12 cellular contexts compared by ENCODE assay signal in the genomic region with DNA sequence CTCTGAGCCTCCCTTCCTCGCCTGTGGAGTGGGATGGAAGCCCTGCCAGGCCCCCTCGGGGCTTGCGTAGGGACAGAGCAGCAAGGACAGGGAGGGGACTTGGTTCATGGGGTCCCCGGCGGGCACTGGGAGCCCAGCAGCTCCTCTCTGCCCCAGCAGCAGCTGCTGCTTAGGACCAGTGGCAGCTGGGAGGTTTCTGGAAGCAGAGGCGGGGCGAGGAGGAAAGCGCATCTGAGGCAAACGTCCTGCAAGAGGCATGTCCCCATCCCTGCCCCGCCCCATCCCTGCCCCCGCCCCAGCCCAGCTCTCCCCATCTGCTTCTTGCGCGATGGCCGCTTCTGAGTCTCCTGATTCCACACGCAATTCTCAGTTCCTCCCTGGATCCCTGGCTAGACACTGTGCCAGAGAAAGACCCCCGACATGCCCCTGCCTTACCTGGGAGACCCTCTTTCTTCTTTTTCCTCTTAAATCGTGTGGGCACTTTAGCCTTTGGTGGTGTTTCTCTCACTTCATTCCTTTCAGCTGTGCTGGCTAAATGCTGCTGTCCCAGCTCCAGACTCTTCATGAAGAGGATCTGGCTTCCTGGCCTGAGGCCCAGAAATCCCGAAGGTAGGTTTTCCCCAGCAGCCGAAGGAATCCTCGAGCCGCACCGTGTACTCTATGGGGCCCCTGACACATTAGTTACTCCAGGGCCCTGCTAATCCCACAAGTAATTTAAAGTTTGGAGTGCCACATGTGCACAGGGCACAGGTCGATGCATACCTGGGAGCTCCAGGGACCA. TPM values are rescaled to one million over a fixed set of nuclear protein-coding genes. Genes with fewer than 3 reads are reported as not detected.
A peak's percentile ranks its signal among the peaks of the same experiment; 100 is the strongest.
DNase-seq lines count a peak whose midpoint lies in the region; ATAC-seq, FAIRE-seq and TF ChIP-seq lines count a peak whose summit lies in the region.
"Had no signal": no experiment of that assay in that cellular context is flagged by ENCODE, and none has a peak within 500 bp of the region (broad histone marks: within the 10 kb centered on the region; RNA-seq: fewer than 3 reads in every experiment).

No MANE protein-coding gene starts in this region.

- peak overlapping the region; percentile 56 for H3K27ac Mint-ChIP-seq in osteocyte (ENCODE audit: unreplicated experiment)
- H3K27ac Mint-ChIP-seq: activated CD4-positive, alpha-beta T cell treated with anti-CD3 and anti-CD28 coated beads, Interleukin-2, amount 10 ng/mL, durations not matched to agents 7 days and 5 days had no signal

- H3K4me3 ChIP-seq in RWPE2 (ENCODE audit: severe bottlenecking), result no peak overlapping the region
- peak overlapping the region; percentile 49 for H3K4me3 ChIP-seq in fibroblast of mammary gland (ENCODE audit: control insufficient read depth, low read depth, low read length)
- H3K4me3 ChIP-seq: suprapubic skin had no signal

- FAIRE-seq in GM12891 (lab: Jason Lieb, UNC), result no peak
- FAIRE-seq: islet of Langerhans had no signal

- H3K36me3 ChIP-seq in ES-I3 (ENCODE audit: insufficient read depth, low read length) (no peaks in the 10 kb centered on the region), RWPE2 (ENCODE audit: low read depth) (no peaks in the 10 kb centered on the region)
- H3K36me3 ChIP-seq: suprapubic skin had no signal

- ATAC-seq in RWPE2 (ENCODE audit: low read depth), result peak; percentile 76
- no peak for ATAC-seq in HG03521 (IDR thresholded peaks at IDR 0.05; ENCODE audit: unreplicated experiment)

- no peaks in the 10 kb centered on the region for H3K27me3 ChIP-seq in RWPE2 (ENCODE audit: insufficient read depth, poor library complexity, severe bottlenecking)

- H3K27ac ChIP-seq in RWPE2 (ENCODE audit: poor library complexity, severe bottlenecking), result peak overlapping the region; percentile 22
- H3K27ac ChIP-seq: suprapubic skin had no signal

- no peak overlapping the region for H3K4me3 Mint-ChIP-seq in osteocyte (ENCODE audit: unreplicated experiment)
- H3K4me3 Mint-ChIP-seq: activated CD4-positive, alpha-beta T cell treated with anti-CD3 and anti-CD28 coated beads, Interleukin-2, amount 10 ng/mL, durations not matched to agents 7 days and 5 days had no signal

- TF ChIP-seq POLR2A in GM12891 (IDR thresholded peaks at IDR 0.05; ENCODE audit: low read depth, low read length), result no peak

- H3K9ac ChIP-seq in ES-I3 (ENCODE audit: low read depth, low read length), result peak overlapping the region; percentile 37

- peaks cover 19% of the 10 kb centered on the region for H3K27me3 Mint-ChIP-seq in osteocyte (ENCODE audit: unreplicated experiment)

- no peaks in the 10 kb centered on the region for H3K9me3 Mint-ChIP-seq in osteocyte (ENCODE audit: unreplicated experiment)
- H3K9me3 Mint-ChIP-seq: activated CD4-positive, alpha-beta T cell treated with anti-CD3 and anti-CD28 coated beads, Interleukin-2, amount 10 ng/mL, durations not matched to agents 7 days and 5 days had no signal

- no peaks in the 10 kb centered on the region for H3K4me1 ChIP-seq in ES-I3 (ENCODE audit: insufficient read depth, low read length)
- H3K4me1 ChIP-seq in RWPE2 (ENCODE audit: insufficient read depth, poor library complexity, severe bottlenecking), result no peaks in the 10 kb centered on the region
- H3K4me1 ChIP-seq: suprapubic skin had no signal

- no peak for DNase-seq in RWPE2 (ENCODE audit: low spot score)
- DNase-seq in fibroblast of mammary gland (ENCODE audit: low read depth), result peak; percentile 77
- DNase-seq in osteocyte (ENCODE audit: extremely low spot score, unreplicated experiment), result no peak
- no peak for DNase-seq in putamen (ENCODE audit: low spot score)
- DNase-seq in GM12891 (ENCODE audit: insufficient read length, low spot score), result no peak
- DNase-seq in GM19240 (ENCODE audit: insufficient read length, low spot score), result no peak
- DNase-seq: activated CD4-positive, alpha-beta T cell treated with anti-CD3 and anti-CD28 coated beads, Interleukin-2, amount 10 ng/mL, durations not matched to agents 7 days and 5 days had no signal

- no peaks in the 10 kb centered on the region for H3K36me3 Mint-ChIP-seq in osteocyte (ENCODE audit: unreplicated experiment)

- H3K4me1 Mint-ChIP-seq in osteocyte (ENCODE audit: unreplicated experiment), result peaks cover 4% of the 10 kb centered on the region
- H3K4me1 Mint-ChIP-seq: activated CD4-positive, alpha-beta T cell treated with anti-CD3 and anti-CD28 coated beads, Interleukin-2, amount 10 ng/mL, durations not matched to agents 7 days and 5 days had no signal

- H3K9me3 ChIP-seq in ES-I3 (ENCODE audit: control insufficient read depth, insufficient read depth, low read length) (no peaks in the 10 kb centered on the region), RWPE2 (ENCODE audit: severe bottlenecking) (no peaks in the 10 kb centered on the region)
- H3K9me3 ChIP-seq: suprapubic skin had no signal

- TF ChIP-seq CTCF in RWPE2 (IDR thresholded peaks at IDR 0.05; ENCODE audit: poor library complexity, severe bottlenecking) (no peak), fibroblast of mammary gland (conservative IDR thresholded peaks at IDR 0.05; ENCODE audit: control insufficient read depth, insufficient read depth, low read depth, low read length) (no peak), osteocyte (IDR thresholded peaks at IDR 0.05) (no peak)

TF ChIP-seq in GM12891, 5 proteins besides CTCF, POLR2A, EP300 and RAD21:
- TF ChIP-seq SPI1 (IDR thresholded peaks at IDR 0.05; ENCODE audit: low read depth, low read length) (no peak), TAF1 (IDR thresholded peaks at IDR 0.05; ENCODE audit: low read depth, low read length) (no peak), PAX5 (IDR thresholded peaks at IDR 0.05; ENCODE audit: insufficient read depth, low read length, severe bottlenecking) (no peak), POU2F2 (IDR thresholded peaks at IDR 0.05; ENCODE audit: low read depth, low read length) (no peak), POLR2AphosphoS5 (IDR thresholded peaks at IDR 0.05; ENCODE audit: low read depth, low read length) (no peak)

RNA-seq across cellular contexts. Expression of a gene that starts 4.4 kb away (rescaled TPM):
- not detected in 2 replicates for total RNA-seq in osteocyte
- polyA plus RNA-seq in GM12891 (2012; ENCODE audit: low read depth, missing spikeins), result not detected
- total RNA-seq: activated CD4-positive, alpha-beta T cell treated with anti-CD3 and anti-CD28 coated beads, Interleukin-2, amount 10 ng/mL, durations not matched to agents 7 days and 5 days; bronchial epithelial cell; suprapubic skin had no signal

RNA-seq across cellular contexts. Expression of a gene that starts 53.0 kb away (rescaled TPM):
- total RNA-seq in osteocyte, result 0.56 TPM in 1 of 2 replicates, not detected in the other
- polyA plus RNA-seq in GM12891 (2012; ENCODE audit: low read depth, missing spikeins), result not detected
- total RNA-seq: activated CD4-positive, alpha-beta T cell treated with anti-CD3 and anti-CD28 coated beads, Interleukin-2, amount 10 ng/mL, durations not matched to agents 7 days and 5 days; bronchial epithelial cell had no signal

RNA-seq across cellular contexts. Expression of a gene that starts 56.3 kb away (rescaled TPM):
- total RNA-seq in osteocyte, result 3.0 and 3.7 TPM in 2 replicates
- not detected for polyA plus RNA-seq in GM12891 (2012; ENCODE audit: low read depth, missing spikeins)
- total RNA-seq: activated CD4-positive, alpha-beta T cell treated with anti-CD3 and anti-CD28 coated beads, Interleukin-2, amount 10 ng/mL, durations not matched to agents 7 days and 5 days had no signal
